9 cellular contexts compared by ENCODE assay signal in the genomic region with DNA sequence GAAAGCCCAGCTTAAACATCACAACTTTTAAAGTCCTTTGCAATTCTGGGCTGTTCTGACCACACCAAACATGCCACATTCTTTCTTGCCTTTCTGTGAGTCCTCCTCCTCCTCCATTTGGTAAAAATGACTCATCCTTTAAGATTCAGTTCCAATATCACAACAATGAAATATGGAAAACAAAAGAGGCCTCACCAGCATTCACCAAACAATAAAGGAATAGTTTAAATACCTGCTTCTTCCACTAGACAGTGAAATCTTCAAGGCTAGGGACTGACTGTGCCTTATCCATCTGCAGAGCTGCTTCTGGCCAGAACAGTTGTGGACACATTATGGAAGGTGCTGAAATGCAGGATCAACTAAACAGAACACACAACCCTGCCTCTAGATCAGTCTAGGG. TPM values are rescaled to one million over a fixed set of nuclear protein-coding genes. Genes with fewer than 3 reads are reported as not detected.
DNase-seq lines count a peak whose midpoint lies in the region; ATAC-seq and TF ChIP-seq lines count a peak whose summit lies in the region.
"Had no signal": no experiment of that assay in that cellular context is flagged by ENCODE, and none has a peak within 500 bp of the region (broad histone marks: within the 10 kb centered on the region; RNA-seq: fewer than 3 reads in every experiment).

No MANE protein-coding gene starts in this region.

- peaks cover 13% of the 10 kb centered on the region for H3K4me1 Mint-ChIP-seq in activated CD8-positive, alpha-beta T cell treated with anti-CD3 and anti-CD28 coated beads for 36 hours (ENCODE audit: low read depth)
- H3K4me1 Mint-ChIP-seq in activated CD8-positive, alpha-beta T cell treated with anti-CD3 and anti-CD28 coated beads, Interleukin-2, amount 10 ng/mL, durations not matched to agents 7 days and 5 days (ENCODE audit: low read depth), result peaks cover 5% of the 10 kb centered on the region

- H3K4me3 Mint-ChIP-seq in activated CD8-positive, alpha-beta T cell treated with anti-CD3 and anti-CD28 coated beads for 36 hours, result no peak overlapping the region
- H3K4me3 Mint-ChIP-seq in activated CD8-positive, alpha-beta T cell treated with anti-CD3 and anti-CD28 coated beads, Interleukin-2, amount 10 ng/mL, durations not matched to agents 7 days and 5 days, result no peak overlapping the region
- H3K4me3 Mint-ChIP-seq: naive B cell had no signal

- POLR2A ChIA-PET in activated CD8-positive, alpha-beta T cell treated with anti-CD3 and anti-CD28 coated beads for 36 hours (lab: Charles Lee), result interaction anchor here (1.4 kb wide), 1 partner anchor 9 kb away, joined by 3 read pairs; no protein-coding TSS in a partner anchor
- POLR2A ChIA-PET in activated CD8-positive, alpha-beta T cell treated with anti-CD3 and anti-CD28 coated beads, Interleukin-2, amount 10 ng/mL, durations not matched to agents 7 days and 5 days (lab: Charles Lee), result no interaction called here

- intact Hi-C loops in activated CD8-positive, alpha-beta T cell treated with anti-CD3 and anti-CD28 coated beads for 36 hours (cut with micrococcal nuclease), result no loop called here

- H3K36me3 ChIP-seq in SJCRH30, result no peaks in the 10 kb centered on the region

- H3K27ac Mint-ChIP-seq in activated CD8-positive, alpha-beta T cell treated with anti-CD3 and anti-CD28 coated beads for 36 hours, result peak overlapping the region; percentile 18
- H3K27ac Mint-ChIP-seq in activated CD8-positive, alpha-beta T cell treated with anti-CD3 and anti-CD28 coated beads, Interleukin-2, amount 10 ng/mL, durations not matched to agents 7 days and 5 days, result no peak overlapping the region

- DNase-seq in activated CD8-positive, alpha-beta T cell treated with anti-CD3 and anti-CD28 coated beads for 36 hours, result peak; percentile 16
- DNase-seq in activated CD8-positive, alpha-beta T cell treated with anti-CD3 and anti-CD28 coated beads, Interleukin-2, amount 10 ng/mL, durations not matched to agents 7 days and 5 days, result no peak
- DNase-seq in SJCRH30, result no peak
- DNase-seq in fibroblast of mammary gland (ENCODE audit: low read depth), result peak; percentile 47
- DNase-seq in stimulated activated naive CD8-positive, alpha-beta T cell treated with anti-CD3 and anti-CD28 coated beads, Interleukin-15, Interleukin-2, amounts not matched to agents 100 U/mL and 50 U/mL, for 24 hours, result no peak
- DNase-seq in NCI-H1092 treated with DMSO at 0.1 percent for 48 hours (lab: John Stamatoyannopoulos, UW), result no peak
- no peak for DNase-seq in T-helper 1 cell
- DNase-seq in inferior parietal cortex (ENCODE audit: extremely low spot score), result no peak
- DNase-seq: naive B cell had no signal

- CTCF ChIA-PET in activated CD8-positive, alpha-beta T cell treated with anti-CD3 and anti-CD28 coated beads for 36 hours (lab: Charles Lee), result interaction anchor here (1.7 kb wide), 1 partner anchor 8 kb away, joined by 5 read pairs; no protein-coding TSS in a partner anchor
- CTCF ChIA-PET in activated CD8-positive, alpha-beta T cell treated with anti-CD3 and anti-CD28 coated beads, Interleukin-2, amount 10 ng/mL, durations not matched to agents 7 days and 5 days (lab: Charles Lee), result interaction anchor here (1.3 kb wide), 1 partner anchor 118 kb away, joined by 3 read pairs; no protein-coding TSS in a partner anchor

- H3K4me3 ChIP-seq in SJCRH30 (no peak overlapping the region), fibroblast of mammary gland (ENCODE audit: control insufficient read depth, low read depth, low read length) (no peak overlapping the region)

- peak overlapping the region; percentile 58; the same call in 1 of the 2 replicates for H3K27ac ChIP-seq in SJCRH30

- H3K27me3 ChIP-seq in SJCRH30, result no peaks in the 10 kb centered on the region

- 0 out of 2 replicates have a peak, but pooled peaks cover 3% of the 10 kb centered on the region for H3K9me3 ChIP-seq in SJCRH30 (replicated peaks)

- H3K36me3 Mint-ChIP-seq in activated CD8-positive, alpha-beta T cell treated with anti-CD3 and anti-CD28 coated beads for 36 hours (ENCODE audit: low read depth), result no peaks in the 10 kb centered on the region
- no peaks in the 10 kb centered on the region for H3K36me3 Mint-ChIP-seq in activated CD8-positive, alpha-beta T cell treated with anti-CD3 and anti-CD28 coated beads, Interleukin-2, amount 10 ng/mL, durations not matched to agents 7 days and 5 days (ENCODE audit: low read depth)
- H3K36me3 Mint-ChIP-seq: naive B cell had no signal

- H3K4me1 ChIP-seq in SJCRH30, result peaks cover 29% of the 10 kb centered on the region

- no peaks in the 10 kb centered on the region for H3K9me3 Mint-ChIP-seq in activated CD8-positive, alpha-beta T cell treated with anti-CD3 and anti-CD28 coated beads for 36 hours
- H3K9me3 Mint-ChIP-seq in activated CD8-positive, alpha-beta T cell treated with anti-CD3 and anti-CD28 coated beads, Interleukin-2, amount 10 ng/mL, durations not matched to agents 7 days and 5 days (ENCODE audit: insufficient read depth), result no peaks in the 10 kb centered on the region
- H3K9me3 Mint-ChIP-seq: naive B cell had no signal

- H3K27me3 Mint-ChIP-seq in activated CD8-positive, alpha-beta T cell treated with anti-CD3 and anti-CD28 coated beads for 36 hours, result peaks cover 10% of the 10 kb centered on the region
- H3K27me3 Mint-ChIP-seq in activated CD8-positive, alpha-beta T cell treated with anti-CD3 and anti-CD28 coated beads, Interleukin-2, amount 10 ng/mL, durations not matched to agents 7 days and 5 days (ENCODE audit: low read depth), result peaks cover 18% of the 10 kb centered on the region
- H3K27me3 Mint-ChIP-seq: naive B cell had no signal

- TF ChIP-seq CTCF in activated CD8-positive, alpha-beta T cell treated with anti-CD3 and anti-CD28 coated beads for 36 hours (IDR thresholded peaks at IDR 0.05), result no peak
- no peak for TF ChIP-seq CTCF in fibroblast of mammary gland (conservative IDR thresholded peaks at IDR 0.05; ENCODE audit: control insufficient read depth, insufficient read depth, low read depth, low read length)

- peak; percentile 64 for ATAC-seq in activated CD8-positive, alpha-beta T cell treated with anti-CD3 and anti-CD28 coated beads for 36 hours
- ATAC-seq in activated CD8-positive, alpha-beta T cell treated with anti-CD3 and anti-CD28 coated beads, Interleukin-2, amount 10 ng/mL, durations not matched to agents 7 days and 5 days, result no peak
- ATAC-seq in stimulated activated naive CD8-positive, alpha-beta T cell treated with anti-CD3 and anti-CD28 coated beads, Interleukin-15, Interleukin-2, amounts not matched to agents 100 U/mL and 50 U/mL, for 24 hours, result peak; percentile 59

RNA-seq across cellular contexts. Expression of a gene that starts 36.0 kb away (rescaled TPM):
- 1 to 10 TPM in 1 of 2 experiments, under 1 TPM in 1; 0.74 to 1.1 TPM for total RNA-seq in activated CD8-positive, alpha-beta T cell treated with anti-CD3 and anti-CD28 coated beads for 36 hours
- total RNA-seq in activated CD8-positive, alpha-beta T cell treated with anti-CD3 and anti-CD28 coated beads, Interleukin-2, amount 10 ng/mL, durations not matched to agents 7 days and 5 days, result under 1 TPM; 0.18 to 0.26 TPM
- total RNA-seq in SJCRH30 (2014; rRNA removed; shearing (Covaris generic)), result 5.1 and 6.0 TPM in 2 replicates

RNA-seq across cellular contexts. Expression of a gene that starts 41.8 kb away (rescaled TPM):
- not detected for total RNA-seq in activated CD8-positive, alpha-beta T cell treated with anti-CD3 and anti-CD28 coated beads for 36 hours
- not detected for total RNA-seq in activated CD8-positive, alpha-beta T cell treated with anti-CD3 and anti-CD28 coated beads, Interleukin-2, amount 10 ng/mL, durations not matched to agents 7 days and 5 days
- 11.8 and 13.4 TPM in 2 replicates for total RNA-seq in SJCRH30 (2014; rRNA removed; shearing (Covaris generic))

Comparison
In these comparisons a context has a peak if more than half of its experiments do, and no peak if none do; other contexts are left out.
1. DNase-seq: peak in activated CD8-positive, alpha-beta T cell treated with anti-CD3 and anti-CD28 coated beads for 36 hours (single experiment) and fibroblast of mammary gland (single experiment); none in activated CD8-positive, alpha-beta T cell treated with anti-CD3 and anti-CD28 coated beads, Interleukin-2, amount 10 ng/mL, durations not matched to agents 7 days and 5 days (single experiment), SJCRH30 (0 of 2), stimulated activated naive CD8-positive, alpha-beta T cell treated with anti-CD3 and anti-CD28 coated beads, Interleukin-15, Interleukin-2, amounts not matched to agents 100 U/mL and 50 U/mL, for 24 hours (single experiment), NCI-H1092 treated with DMSO at 0.1 percent for 48 hours (single experiment), T-helper 1 cell (0 of 5) and inferior parietal cortex (single experiment).
2. RNA of a gene that starts 41.8 kb away (total RNA-seq): 11.8 to 13.4 TPM in SJCRH30; not detected in activated CD8-positive, alpha-beta T cell treated with anti-CD3 and anti-CD28 coated beads for 36 hours and not detected in activated CD8-positive, alpha-beta T cell treated with anti-CD3 and anti-CD28 coated beads, Interleukin-2, amount 10 ng/mL, durations not matched to agents 7 days and 5 days; every median in the first group is over 10 times any median in the second.